18 cellular contexts compared by ENCODE assay signal in genomic region chr1:54305906-54306514, GRCh38.
DNase-seq lines count a peak whose midpoint lies in the region; ATAC-seq and TF ChIP-seq lines count a peak whose summit lies in the region.
"Had no signal": no experiment of that assay in that cellular context is flagged by ENCODE, and none has a peak within 500 bp of the region (broad histone marks: within the 10 kb centered on the region; RNA-seq: fewer than 3 reads in every experiment).

No MANE protein-coding gene starts in this region.

- peaks cover 78% of the 10 kb centered on the region for H3K79me2 ChIP-seq in mesendoderm (ENCODE audit: control insufficient read depth, insufficient read depth, low read length)

- no peak for TF ChIP-seq POLR2A in erythroblast (IDR thresholded peaks at IDR 0.05; ENCODE audit: low read length)

- H3K23ac ChIP-seq in mesendoderm (ENCODE audit: low read length), result no peak overlapping the region

- no peak overlapping the region for H3K9ac ChIP-seq in mesendoderm (ENCODE audit: low read length)

- H3K27me3 Mint-ChIP-seq in natural killer cell (ENCODE audit: low read depth in 2 of 2), result no peaks in the 10 kb centered on the region
- no peaks in the 10 kb centered on the region for H3K27me3 Mint-ChIP-seq in natural killer cell treated with Interleukin-12 subunit alpha and Interleukin-12 subunit beta and Interleukin-15 and Interleukin-18, amount 100 ng/mL, for 72 hours

- H3K4me1 Mint-ChIP-seq in natural killer cell, result peaks cover 87 to 95% of the 10 kb centered on the region in 2 donors
- peaks cover 43 to 72% of the 10 kb centered on the region in 2 donors for H3K4me1 Mint-ChIP-seq in natural killer cell treated with Interleukin-12 subunit alpha and Interleukin-12 subunit beta and Interleukin-15 and Interleukin-18, amount 100 ng/mL, for 72 hours (ENCODE audit: low read depth in 2 of 2)
- peaks cover 78% of the 10 kb centered on the region for H3K4me1 Mint-ChIP-seq in stimulated activated effector memory CD8-positive, alpha-beta T cell treated with anti-CD3 and anti-CD28 coated beads, Interleukin-12 subunit alpha, Interleukin-12 subunit beta, amount 100 ng/mL, for 72 hours

- H3K18ac ChIP-seq in mesendoderm (ENCODE audit: low read length), result no peak overlapping the region

- DNase-seq in natural killer cell (no peak), erythroblast (lab: John Stamatoyannopoulos, UW) (peak; percentile 41 to 46), mesendoderm (peak; percentile 40), GM10266 (ENCODE audit: extremely low spot score) (no peak), NCI-H226 (no peak)
- no peak for DNase-seq in natural killer cell treated with Interleukin-12 subunit alpha and Interleukin-12 subunit beta and Interleukin-15 and Interleukin-18, amount 100 ng/mL, for 72 hours (ENCODE audit: low spot score)
- DNase-seq in stimulated activated effector memory CD8-positive, alpha-beta T cell treated with anti-CD3 and anti-CD28 coated beads, Interleukin-12 subunit alpha, Interleukin-12 subunit beta, amount 100 ng/mL, for 72 hours (ENCODE audit: low spot score in 2 of 2), result no peak
- DNase-seq: COR-L47, DMS53, HFFc6, KG1, NCI-H1048, NCI-H345 had no signal

- intact Hi-C loops in natural killer cell (cut with micrococcal nuclease), result no loop called here

- H3K27me3 ChIP-seq in mesendoderm (ENCODE audit: insufficient read depth, low read length, poor library complexity), result no peaks in the 10 kb centered on the region

- H3K79me1 ChIP-seq in mesendoderm (ENCODE audit: low read length), result peaks cover 51% of the 10 kb centered on the region

- H2BK120ac ChIP-seq in mesendoderm (ENCODE audit: low read depth, low read length), result no peak overlapping the region

- H2BK5ac ChIP-seq in mesendoderm (ENCODE audit: low read length), result no peak overlapping the region

- peak overlapping the region; percentile 27 to 66 for H3K27ac Mint-ChIP-seq in natural killer cell
- H3K27ac Mint-ChIP-seq in natural killer cell treated with Interleukin-12 subunit alpha and Interleukin-12 subunit beta and Interleukin-15 and Interleukin-18, amount 100 ng/mL, for 72 hours, result peak overlapping the region in 1 of 2 donors; percentile 75
- H3K27ac Mint-ChIP-seq in stimulated activated effector memory CD8-positive, alpha-beta T cell treated with anti-CD3 and anti-CD28 coated beads, Interleukin-12 subunit alpha, Interleukin-12 subunit beta, amount 100 ng/mL, for 72 hours, result peak overlapping the region; percentile 20
- H3K27ac Mint-ChIP-seq: HFFc6 had no signal

- H3K36me3 Mint-ChIP-seq in natural killer cell, result no peaks in the 10 kb centered on the region
- no peaks in the 10 kb centered on the region for H3K36me3 Mint-ChIP-seq in natural killer cell treated with Interleukin-12 subunit alpha and Interleukin-12 subunit beta and Interleukin-15 and Interleukin-18, amount 100 ng/mL, for 72 hours
- H3K36me3 Mint-ChIP-seq in stimulated activated effector memory CD8-positive, alpha-beta T cell treated with anti-CD3 and anti-CD28 coated beads, Interleukin-12 subunit alpha, Interleukin-12 subunit beta, amount 100 ng/mL, for 72 hours, result no peaks in the 10 kb centered on the region

- no peak overlapping the region for H3K4me2 ChIP-seq in mesendoderm (ENCODE audit: low read length)
- H3K4me2 ChIP-seq: A549, GM23338 had no signal

- H3K4me3 ChIP-seq in mesendoderm (ENCODE audit: low read length), result no peak overlapping the region
- H3K4me3 ChIP-seq: A549, GM23338 had no signal

- H3K4me3 Mint-ChIP-seq in natural killer cell, result no peak overlapping the region
- no peak overlapping the region for H3K4me3 Mint-ChIP-seq in natural killer cell treated with Interleukin-12 subunit alpha and Interleukin-12 subunit beta and Interleukin-15 and Interleukin-18, amount 100 ng/mL, for 72 hours
- H3K4me3 Mint-ChIP-seq in stimulated activated effector memory CD8-positive, alpha-beta T cell treated with anti-CD3 and anti-CD28 coated beads, Interleukin-12 subunit alpha, Interleukin-12 subunit beta, amount 100 ng/mL, for 72 hours, result no peak overlapping the region
- H3K4me3 Mint-ChIP-seq: GM23338, HFFc6 had no signal

- no peak overlapping the region for H2BK15ac ChIP-seq in mesendoderm (replicated peaks; ENCODE audit: low read depth)

- H3K9me3 Mint-ChIP-seq in natural killer cell, result no peaks in the 10 kb centered on the region
- H3K9me3 Mint-ChIP-seq in natural killer cell treated with Interleukin-12 subunit alpha and Interleukin-12 subunit beta and Interleukin-15 and Interleukin-18, amount 100 ng/mL, for 72 hours, result no peaks in the 10 kb centered on the region
- no peaks in the 10 kb centered on the region for H3K9me3 Mint-ChIP-seq in stimulated activated effector memory CD8-positive, alpha-beta T cell treated with anti-CD3 and anti-CD28 coated beads, Interleukin-12 subunit alpha, Interleukin-12 subunit beta, amount 100 ng/mL, for 72 hours
- H3K9me3 Mint-ChIP-seq: GM23338, HFFc6 had no signal

- ATAC-seq in natural killer cell, result no peak
- ATAC-seq in natural killer cell treated with Interleukin-12 subunit alpha and Interleukin-12 subunit beta and Interleukin-15 and Interleukin-18, amount 100 ng/mL, for 72 hours, result no peak
- no peak for ATAC-seq in stimulated activated effector memory CD8-positive, alpha-beta T cell treated with anti-CD3 and anti-CD28 coated beads, Interleukin-12 subunit alpha, Interleukin-12 subunit beta, amount 100 ng/mL, for 72 hours
- no peak for ATAC-seq in HG03196 (IDR thresholded peaks at IDR 0.05; ENCODE audit: unreplicated experiment)
- ATAC-seq: A549, GM23338 had no signal

- no peak overlapping the region for H3K4ac ChIP-seq in mesendoderm (ENCODE audit: low read depth, low read length)

- no peak overlapping the region for H4K5ac ChIP-seq in mesendoderm (ENCODE audit: low read length)

- no peak overlapping the region for H2AK5ac ChIP-seq in mesendoderm (ENCODE audit: low read length)

- H4K8ac ChIP-seq in mesendoderm (ENCODE audit: low read depth, low read length), result no peak overlapping the region

- no CpG with 5 or more reads among the region's 7 CpGs for WGBS in mesendoderm (ENCODE audit: extremely low coverage, insufficient coverage, low lambda C conversion rate)

- TF ChIP-seq CTCF in natural killer cell (IDR thresholded peaks at IDR 0.05), result no peak
- no peak for TF ChIP-seq CTCF in GM10266 (IDR thresholded peaks at IDR 0.05; ENCODE audit: control insufficient read depth, insufficient read depth, low read depth, missing control alignments)

- peak overlapping the region; percentile 17 for H3K56ac ChIP-seq in mesendoderm (ENCODE audit: low read length)

- H3K4me1 ChIP-seq in mesendoderm (ENCODE audit: control insufficient read depth, low read depth, low read length), result peaks cover 18% of the 10 kb centered on the region
- H3K4me1 ChIP-seq: A549 had no signal

- no peak overlapping the region for H3K27ac ChIP-seq in mesendoderm (ENCODE audit: low read depth, low read length)
- H3K27ac ChIP-seq: A549, C4-2B, RWPE1 had no signal

- H3K36me3 ChIP-seq in mesendoderm (ENCODE audit: control insufficient read depth, insufficient read depth, low read length), result no peaks in the 10 kb centered on the region

Comparison
In these comparisons a context has a peak if more than half of its experiments do, and no peak if none do; other contexts are left out.
1. DNase-seq: peak in erythroblast (2 of 2) and mesendoderm (single experiment); none in natural killer cell (single experiment), natural killer cell treated with Interleukin-12 subunit alpha and Interleukin-12 subunit beta and Interleukin-15 and Interleukin-18, amount 100 ng/mL, for 72 hours (single experiment), stimulated activated effector memory CD8-positive, alpha-beta T cell treated with anti-CD3 and anti-CD28 coated beads, Interleukin-12 subunit alpha, Interleukin-12 subunit beta, amount 100 ng/mL, for 72 hours (0 of 2), GM10266 (single experiment) and NCI-H226 (single experiment).